In the genomic region with DNA sequence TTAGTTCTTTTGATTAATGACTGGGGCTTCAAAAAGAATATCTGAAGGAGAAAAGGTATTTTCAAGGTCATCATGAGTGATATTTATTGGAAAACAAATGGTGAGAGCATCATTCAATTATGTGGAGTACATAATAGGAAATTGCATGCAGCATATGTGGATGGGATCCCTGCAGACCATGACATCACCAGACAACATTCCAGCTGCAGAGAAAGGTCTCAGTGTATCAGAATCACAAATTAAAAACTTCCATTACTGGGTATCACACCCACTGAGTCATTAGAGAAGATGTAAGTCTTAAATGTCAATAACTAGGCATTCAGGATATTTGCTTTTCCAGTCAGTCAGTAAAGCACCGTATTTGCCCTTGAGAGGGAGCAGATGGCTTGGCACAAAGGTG, we compare ENCODE assay signal across 23 cellular contexts.
"Had no signal": no experiment of that assay in that cellular context is flagged by ENCODE, and none has a peak within 500 bp of the region (broad histone marks: within the 10 kb centered on the region; RNA-seq: fewer than 3 reads in every experiment).

No MANE protein-coding gene starts in this region.

- H3K36me3 ChIP-seq: esophagus muscularis mucosa, lower lobe of right lung, right lobe of liver, upper lobe of left lung had no signal

- H3K27ac ChIP-seq: esophagus muscularis mucosa, hepatocyte, lower lobe of right lung, right lobe of liver, testis, upper lobe of left lung, VCaP had no signal

- H3K4me3 ChIP-seq: esophagus muscularis mucosa, hepatocyte, lower lobe of right lung, right lobe of liver, testis, upper lobe of left lung had no signal

- H3K27me3 ChIP-seq: esophagus muscularis mucosa, hepatocyte, right lobe of liver, testis, upper lobe of left lung had no signal

- FAIRE-seq: islet of Langerhans, small intestine had no signal

- ATAC-seq: activated naive CD8-positive, alpha-beta T cell treated with anti-CD3 and anti-CD28 coated beads, Interleukin-2, amount 50 U/mL, for 24 hours; left colon; lower lobe of right lung; naive thymus-derived CD8-positive, alpha-beta T cell; stimulated activated memory B cell treated with anti-CD40 and anti-IgM and Interleukin-4, amounts not matched to agents 10 μg/mL and 1 μg/mL and 100 μg/mL, for 72 hours had no signal

- DNase-seq: activated CD4-positive, CD25-positive, alpha-beta regulatory T cell treated with anti-CD3 and anti-CD28 coated beads, Interleukin-2, amount 50 U/mL, for 72 hours; activated CD8-positive, alpha-beta memory T cell treated with anti-CD3 and anti-CD28 coated beads for 24 hours; activated CD8-positive, alpha-beta memory T cell treated with anti-CD3 and anti-CD28 coated beads, Interleukin-2, amount 50 U/mL, for 48 hours; activated effector memory CD4-positive, alpha-beta T cell treated with Interleukin-2 at 50 U/mL for 16 hours; activated naive CD4-positive, alpha-beta T cell treated with anti-CD3 and anti-CD28 coated beads, Interleukin-2, amount 10 ng/mL, durations not matched to agents 7 days and 5 days; activated naive CD8-positive, alpha-beta T cell treated with anti-CD3 and anti-CD28 coated beads, Interleukin-2, amount 50 U/mL, for 24 hours; activated T-cell treated with anti-CD3 and anti-CD28 coated beads, Interleukin-2, amount 50 U/mL, for 48 hours; anterior cingulate cortex; effector CD8-positive, alpha-beta T cell; left colon; lower lobe of right lung; naive thymus-derived CD8-positive, alpha-beta T cell; right lobe of liver; small intestine; stimulated activated CD4-positive, alpha-beta T cell treated with anti-CD3 and anti-CD28 coated beads, Interleukin-4, amount 100 ng/mL, for 4 hours; T-helper 2 cell; testis; upper lobe of left lung had no signal
